Comparison of ENCODE assay signal across 11 cellular contexts in the genomic region with DNA sequence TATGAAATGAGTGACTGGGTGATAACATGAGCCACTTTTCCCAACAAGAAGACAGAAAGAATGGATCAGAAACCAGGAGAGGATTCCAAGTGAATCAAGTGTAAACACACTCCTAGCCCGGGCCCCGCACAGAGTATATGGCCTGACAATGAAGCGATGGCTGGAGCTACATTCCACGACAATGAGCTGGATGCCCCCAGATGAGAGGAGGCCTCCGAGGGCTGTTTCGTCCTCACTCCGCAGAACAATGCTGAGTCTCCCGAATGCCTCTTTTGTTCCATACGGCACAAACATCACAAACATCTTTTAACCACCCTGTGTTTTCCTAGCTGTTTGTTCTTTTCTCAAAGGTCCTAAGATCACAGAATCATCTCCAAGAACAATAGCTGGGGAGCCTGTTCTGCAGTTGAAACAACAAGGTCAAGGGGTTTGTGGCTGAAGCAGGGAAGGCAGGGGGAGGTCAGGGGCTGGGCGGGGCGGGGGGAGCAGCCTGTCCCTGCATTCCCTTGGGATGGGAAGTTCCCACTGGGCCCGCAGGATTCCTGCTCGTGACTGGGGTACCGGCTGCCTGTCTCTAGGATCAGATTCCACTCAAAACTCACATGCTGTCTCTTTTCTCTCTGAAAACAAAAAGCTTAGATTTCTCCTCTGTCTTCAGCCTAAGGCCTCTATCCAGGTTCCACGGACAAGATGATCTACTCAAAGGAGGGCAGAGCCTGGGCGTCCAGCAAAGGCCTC.
DNase-seq lines count a peak whose midpoint lies in the region; ATAC-seq, FAIRE-seq and TF ChIP-seq lines count a peak whose summit lies in the region.
"Had no signal": no experiment of that assay in that cellular context is flagged by ENCODE, and none has a peak within 500 bp of the region (broad histone marks: within the 10 kb centered on the region; RNA-seq: fewer than 3 reads in every experiment).

No MANE protein-coding gene starts in this region.

- intact Hi-C loops in A673 (cut with micrococcal nuclease; ENCODE audit: unreplicated experiment) = no loop called here

- H3K9me3 ChIP-seq in A673 (ENCODE audit: low read depth, low read length, poor library complexity, severe bottlenecking) = no peaks in the 10 kb centered on the region
- H3K9me3 ChIP-seq: lower lobe of right lung had no signal

- H3K27me3 ChIP-seq in A673 (replicated peaks; ENCODE audit: insufficient read depth, low read depth, low read length, poor library complexity) = no peaks in the 10 kb centered on the region

- peaks cover 11% of the 10 kb centered on the region for H3K4me1 ChIP-seq in A673 (ENCODE audit: insufficient read depth, low read length, poor library complexity, severe bottlenecking)

- CTCF ChIA-PET in A673 (lab: Charles Lee) = interaction anchor here (0.6 kb wide), 2 partner anchors 35 to 84 kb away, joined by 3 to 5 read pairs; no protein-coding TSS in a partner anchor

- H3K27me3 Mint-ChIP-seq in T-helper 2 cell treated with Interferon-gamma antibody and Interleukin-4, amounts not matched to agents 5 μg/mL and 100 μg/mL, for 36 hours (ENCODE audit: low read depth) = no peaks in the 10 kb centered on the region

- no peak overlapping the region for H3K4me3 Mint-ChIP-seq in T-helper 2 cell treated with Interferon-gamma antibody and Interleukin-4, amounts not matched to agents 5 μg/mL and 100 μg/mL, for 36 hours

- no peak for TF ChIP-seq CTCF in cardiac fibroblast (IDR thresholded peaks at IDR 0.05; ENCODE audit: low read depth, low read length)
- TF ChIP-seq CTCF in A673 (conservative IDR thresholded peaks at IDR 0.05; ENCODE audit: low read depth, low read length) = no peak

- no peaks in the 10 kb centered on the region for H3K36me3 Mint-ChIP-seq in T-helper 2 cell treated with Interferon-gamma antibody and Interleukin-4, amounts not matched to agents 5 μg/mL and 100 μg/mL, for 36 hours (ENCODE audit: low read depth)

- no peaks in the 10 kb centered on the region for H3K36me3 ChIP-seq in A673 (ENCODE audit: insufficient read depth, low read length, poor library complexity, severe bottlenecking)
- H3K36me3 ChIP-seq: lower lobe of right lung had no signal

- peak overlapping the region; percentile 49 for H3K27ac Mint-ChIP-seq in T-helper 2 cell treated with Interferon-gamma antibody and Interleukin-4, amounts not matched to agents 5 μg/mL and 100 μg/mL, for 36 hours

- no TSS peak for BruUV-seq in A673 (replicated peaks; lab: Mats Ljungman, UMichigan)

- H3K4me1 Mint-ChIP-seq in T-helper 2 cell treated with Interferon-gamma antibody and Interleukin-4, amounts not matched to agents 5 μg/mL and 100 μg/mL, for 36 hours (ENCODE audit: low read depth) = peaks cover 4% of the 10 kb centered on the region

- DNase-seq in T-helper 2 cell treated with Interferon-gamma antibody and Interleukin-4, amounts not matched to agents 5 μg/mL and 100 μg/mL, for 36 hours (ENCODE audit: low spot score) = no peak
- DNase-seq in T-helper 2 cell (no peak), cardiac fibroblast (ENCODE audit: low read depth in 2 of 2) (peak; percentile 86 to 97), left kidney (ENCODE audit: low read depth, low spot score) (peak; percentile 52), urothelium cell line (ENCODE audit: low spot score) (peak; percentile 79), A673 (ENCODE audit: low spot score) (no peak)
- DNase-seq: activated effector memory CD4-positive, alpha-beta T cell treated with anti-CD3 and anti-CD28 coated beads, Interleukin-2, amount 50 U/mL, for 16 hours; lower lobe of right lung had no signal

- H3K4me3 ChIP-seq in cardiac fibroblast (replicated peaks in 1 of 2; ENCODE audit: low read depth in 2 of 2, low read length in 2 of 2) = no peak overlapping the region
- no peak overlapping the region for H3K4me3 ChIP-seq in A673 (ENCODE audit: low read depth, low read length, poor library complexity, severe bottlenecking)
- H3K4me3 ChIP-seq: lower lobe of right lung had no signal

- ATAC-seq in HG02642 (IDR thresholded peaks at IDR 0.05; ENCODE audit: poor library complexity, unreplicated experiment) (no peak), GM19455 (IDR thresholded peaks at IDR 0.05; ENCODE audit: unreplicated experiment) (no peak)
- ATAC-seq: lower lobe of right lung had no signal

- H3K27ac ChIP-seq in A673 (ENCODE audit: low read depth, low read length, poor library complexity, severe bottlenecking) = no peak overlapping the region
- H3K27ac ChIP-seq: lower lobe of right lung had no signal

- no peak for FAIRE-seq in urothelium cell line (lab: Jason Lieb, UNC)
- FAIRE-seq: A204.1 had no signal

- POLR2A ChIA-PET in A673 (lab: Charles Lee; ENCODE audit: low non-redundant PET) = interaction anchor here (0.6 kb wide), 1 partner anchor 436 kb away, joined by 4 read pairs; no protein-coding TSS in a partner anchor

- H3K9me3 Mint-ChIP-seq in T-helper 2 cell treated with Interferon-gamma antibody and Interleukin-4, amounts not matched to agents 5 μg/mL and 100 μg/mL, for 36 hours = no peaks in the 10 kb centered on the region

Comparison
In these comparisons a context has a peak if more than half of its experiments do, and no peak if none do; other contexts are left out.
1. DNase-seq: peak in cardiac fibroblast (2 of 2), left kidney (single experiment) and urothelium cell line (single experiment); none in T-helper 2 cell treated with Interferon-gamma antibody and Interleukin-4, amounts not matched to agents 5 μg/mL and 100 μg/mL, for 36 hours (single experiment), T-helper 2 cell (0 of 5) and A673 (single experiment).